In the genomic region with DNA sequence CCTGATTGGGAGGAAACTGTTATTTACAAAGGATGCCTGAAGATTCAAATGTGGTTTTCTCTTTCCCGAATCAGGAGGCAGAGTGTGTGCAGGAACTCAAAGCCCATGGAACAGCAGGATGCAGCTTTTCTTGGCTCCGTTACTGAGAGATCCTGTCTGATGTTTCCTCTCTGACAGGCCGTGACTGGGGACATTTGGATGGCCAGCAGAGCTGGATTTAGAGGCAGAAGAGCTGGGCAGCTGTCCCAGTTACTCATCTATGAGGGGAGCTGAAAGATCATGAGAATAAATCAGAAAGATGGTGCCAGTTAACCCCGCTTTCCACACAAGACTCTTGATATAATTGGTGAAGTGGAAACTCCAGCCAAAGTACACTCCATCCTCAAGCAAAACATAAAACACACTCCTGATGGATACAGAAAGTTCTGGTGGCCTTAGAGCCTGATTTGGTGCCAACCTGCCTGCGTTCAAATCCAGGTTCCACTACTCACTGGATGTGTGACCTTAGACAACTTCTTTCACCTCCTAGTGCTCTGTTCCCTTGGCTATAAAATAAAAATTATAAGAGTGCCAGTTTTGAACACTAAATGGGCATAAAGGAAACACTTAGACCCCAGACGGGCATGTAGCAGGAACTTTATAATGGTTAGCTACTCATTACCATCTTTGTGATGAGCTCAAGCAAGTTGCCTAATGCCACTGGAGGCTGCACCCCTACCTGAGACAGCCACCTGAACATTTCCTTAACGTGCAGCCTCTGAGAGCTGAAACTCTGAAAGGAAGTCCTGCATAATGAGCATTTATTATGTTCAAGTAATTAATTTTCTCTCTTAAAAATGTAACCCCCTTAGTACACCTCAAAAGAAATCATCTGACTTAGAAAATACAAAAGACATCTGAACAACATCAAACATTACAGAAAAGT, we compare ENCODE assay signal across 16 cellular contexts.
A peak's percentile ranks its signal among the peaks of the same experiment; 100 is the strongest.
DNase-seq lines count a peak whose midpoint lies in the region; ATAC-seq and TF ChIP-seq lines count a peak whose summit lies in the region.
"Had no signal": no experiment of that assay in that cellular context is flagged by ENCODE, and none has a peak within 500 bp of the region (broad histone marks: within the 10 kb centered on the region; RNA-seq: fewer than 3 reads in every experiment).

No MANE protein-coding gene starts in this region.

- no peaks in the 10 kb centered on the region for H3K9me3 ChIP-seq in right atrium auricular region
- H3K9me3 ChIP-seq: lower lobe of right lung, SJCRH30, tibial artery had no signal

- in situ Hi-C loops in astrocyte of the spinal cord (cut with HindIII; ENCODE audit: low sequenced_read_pairs) = no loop called here

- peak overlapping the region; percentile 37 to 47 for H3K27ac ChIP-seq in right atrium auricular region
- H3K27ac ChIP-seq: lower lobe of right lung, SJCRH30, tibial artery had no signal

- peak overlapping the region; percentile 36 to 66 for H3K27ac Mint-ChIP-seq in activated naive CD4-positive, alpha-beta T cell treated with anti-CD3 and anti-CD28 coated beads, Interleukin-2, amount 50 U/mL, for 72 hours
- H3K27ac Mint-ChIP-seq: dendritic cell treated with granulocyte-macrophage colony-stimulating factor and Interleukin-4, amounts not matched to agents 40 ng/mL and 50 ng/mL, for 4 days had no signal

- H3K36me3 Mint-ChIP-seq in activated naive CD4-positive, alpha-beta T cell treated with anti-CD3 and anti-CD28 coated beads, Interleukin-2, amount 50 U/mL, for 72 hours = peaks cover 0 to 8% of the 10 kb centered on the region in 2 donors

- H3K36me3 ChIP-seq in right atrium auricular region = no peaks in the 10 kb centered on the region
- H3K36me3 ChIP-seq: lower lobe of right lung, SJCRH30, tibial artery had no signal

- no peak for ATAC-seq in activated naive CD4-positive, alpha-beta T cell treated with anti-CD3 and anti-CD28 coated beads, Interleukin-2, amount 50 U/mL, for 72 hours
- no peak for ATAC-seq in HG03460 (IDR thresholded peaks at IDR 0.05; ENCODE audit: unreplicated experiment)
- ATAC-seq: activated CD4-positive, CD25-positive, alpha-beta regulatory T cell treated with anti-CD3 and anti-CD28 coated beads, Interleukin-2, amount 50 U/mL, for 24 hours; lower lobe of right lung had no signal

- DNase-seq in activated naive CD4-positive, alpha-beta T cell treated with anti-CD3 and anti-CD28 coated beads, Interleukin-2, amount 50 U/mL, for 72 hours (ENCODE audit: low spot score in 2 of 2) = no peak
- DNase-seq in activated naive CD4-positive, alpha-beta T cell (lab: John Stamatoyannopoulos, UW) = no peak
- peak; percentile 61 for DNase-seq in astrocyte of the spinal cord (ENCODE audit: low read depth, low spot score)
- no peak for DNase-seq in right atrium auricular region (ENCODE audit: low spot score)
- peak; percentile 59 for DNase-seq in superior temporal gyrus (ENCODE audit: extremely low spot score)
- DNase-seq in SK-N-DZ (ENCODE audit: low spot score) = no peak
- no peak for DNase-seq in NOMO-1 treated with dmso at 0.1 percent for 144 hours (lab: John Stamatoyannopoulos, UW; ENCODE audit: unreplicated experiment)
- DNase-seq: activated gamma-delta T cell, glutamatergic neuron, lower lobe of right lung, NCI-H526 treated with DMSO at 0.1 percent for 48 hours, SJCRH30, tibial artery had no signal

- H3K4me3 ChIP-seq in astrocyte of the spinal cord (ENCODE audit: low read depth, low read length) (no peak overlapping the region), right atrium auricular region (no peak overlapping the region)
- H3K4me3 ChIP-seq: lower lobe of right lung, SJCRH30, tibial artery had no signal

- peaks cover 0 to 39% of the 10 kb centered on the region in 2 donors for H3K4me1 ChIP-seq in right atrium auricular region
- H3K4me1 ChIP-seq: lower lobe of right lung, SJCRH30 had no signal

- TF ChIP-seq CTCF in astrocyte of the spinal cord (IDR thresholded peaks at IDR 0.05; ENCODE audit: low read depth, low read length) (no peak), right atrium auricular region (IDR thresholded peaks at IDR 0.05) (no peak)

- peaks cover 3 to 4% of the 10 kb centered on the region in 2 donors for H3K9me3 Mint-ChIP-seq in activated naive CD4-positive, alpha-beta T cell treated with anti-CD3 and anti-CD28 coated beads, Interleukin-2, amount 50 U/mL, for 72 hours
- H3K9me3 Mint-ChIP-seq: dendritic cell treated with granulocyte-macrophage colony-stimulating factor and Interleukin-4, amounts not matched to agents 40 ng/mL and 50 ng/mL, for 4 days had no signal

- H3K27me3 ChIP-seq in right atrium auricular region = no peaks in the 10 kb centered on the region
- H3K27me3 ChIP-seq: SJCRH30, tibial artery had no signal

Comparison
In these comparisons a context has a peak if more than half of its experiments do, and no peak if none do; other contexts are left out.
1. DNase-seq: peak in astrocyte of the spinal cord (single experiment) and superior temporal gyrus (single experiment); none in activated naive CD4-positive, alpha-beta T cell treated with anti-CD3 and anti-CD28 coated beads, Interleukin-2, amount 50 U/mL, for 72 hours (0 of 2), activated naive CD4-positive, alpha-beta T cell (0 of 4), right atrium auricular region (single experiment), SK-N-DZ (single experiment) and NOMO-1 treated with dmso at 0.1 percent for 144 hours (single experiment).